In genomic region chr17:42329025-42329976, GRCh38 we compare ENCODE assay signal across 9 cellular contexts. TPM values are rescaled to one million over a fixed set of nuclear protein-coding genes. Genes with fewer than 3 reads are reported as not detected.
DNase-seq lines count a peak whose midpoint lies in the region; ATAC-seq and TF ChIP-seq lines count a peak whose summit lies in the region.
"Had no signal": no experiment of that assay in that cellular context is flagged by ENCODE, and none has a peak within 500 bp of the region (broad histone marks: within the 10 kb centered on the region; RNA-seq: fewer than 3 reads in every experiment).

No MANE protein-coding gene starts in this region.

- DNase-seq in activated T-cell treated with anti-CD3 and anti-CD28 coated beads, Interleukin-2, amount 50 U/mL, for 72 hours = no peak
- no peak for DNase-seq in activated T-cell treated with anti-CD3 and anti-CD28 coated beads, Interleukin-2, amount 50 U/mL, for 48 hours
- peak; percentile 87 for DNase-seq in MCF 10A (ENCODE audit: unreplicated experiment)
- peak; percentile 63 for DNase-seq in kidney glomerular epithelial cell (lab: John Stamatoyannopoulos, UW)
- DNase-seq in tibial nerve (ENCODE audit: low spot score in 2 of 2) = no peak
- no peak for DNase-seq in activated gamma-delta T cell (lab: John Stamatoyannopoulos, UW)
- no peak for DNase-seq in NCI-H748 treated with DMSO at 0.1 percent for 48 hours (lab: John Stamatoyannopoulos, UW)

- H3K9me3 ChIP-seq in tibial nerve = no peaks in the 10 kb centered on the region
- H3K9me3 ChIP-seq: BLaER1 treated with 17β-estradiol and CSF1 and Interleukin-3, amounts not matched to agents 10 nM and 100 nM had no signal

- H3K27me3 Mint-ChIP-seq in activated T-cell treated with anti-CD3 and anti-CD28 coated beads, Interleukin-2, amount 50 U/mL, for 72 hours (ENCODE audit: low read depth) = no peaks in the 10 kb centered on the region
- H3K27me3 Mint-ChIP-seq in MCF 10A (ENCODE audit: insufficient read depth, unreplicated experiment) = no peaks in the 10 kb centered on the region

- POLR2A ChIA-PET in MCF 10A (lab: Yijun Ruan, JAX) = interaction anchor here (0.6 to 2.8 kb wide), 24 partner anchors 9 to 227 kb away, joined by 3 to 38 read pairs (median 4); partner anchors contain the start of genes CAVIN1 and STAT3

- peaks cover 22 to 65% of the 10 kb centered on the region in 2 donors for H3K36me3 Mint-ChIP-seq in activated T-cell treated with anti-CD3 and anti-CD28 coated beads, Interleukin-2, amount 50 U/mL, for 72 hours (ENCODE audit: insufficient read depth in 2 of 2)
- H3K36me3 Mint-ChIP-seq in MCF 10A (ENCODE audit: insufficient read depth, unreplicated experiment) = peaks cover 98% of the 10 kb centered on the region

- H3K9me3 Mint-ChIP-seq in activated T-cell treated with anti-CD3 and anti-CD28 coated beads, Interleukin-2, amount 50 U/mL, for 72 hours = no peaks in the 10 kb centered on the region
- no peaks in the 10 kb centered on the region for H3K9me3 Mint-ChIP-seq in MCF 10A (ENCODE audit: unreplicated experiment)

- H3K27ac Mint-ChIP-seq in activated T-cell treated with anti-CD3 and anti-CD28 coated beads, Interleukin-2, amount 50 U/mL, for 72 hours = peak overlapping the region; percentile 63
- peak overlapping the region; percentile 91 for H3K27ac Mint-ChIP-seq in MCF 10A (ENCODE audit: low read depth, unreplicated experiment)

- TF ChIP-seq POLR2A in tibial nerve (IDR thresholded peaks at IDR 0.05) = no peak

- no peak overlapping the region for H3K4me3 ChIP-seq in tibial nerve
- H3K4me3 ChIP-seq: BLaER1 treated with 17β-estradiol and CSF1 and Interleukin-3, amounts not matched to agents 10 nM and 100 nM had no signal

- TF ChIP-seq EP300 in tibial nerve (IDR thresholded peaks at IDR 0.05) = peak in 1 of 2 donors; percentile 20

- intact Hi-C loops in MCF 10A (cut with micrococcal nuclease) = no loop called here

- TF ChIP-seq CTCF in MCF 10A (IDR thresholded peaks at IDR 0.05; ENCODE audit: unreplicated experiment) (no peak), tibial nerve (IDR thresholded peaks at IDR 0.05) (no peak)

- H3K27ac ChIP-seq in tibial nerve = peak overlapping the region; percentile 3 to 74 (median 61)
- H3K27ac ChIP-seq: BLaER1 treated with 17β-estradiol and CSF1 and Interleukin-3, amounts not matched to agents 10 nM and 100 nM had no signal

- TSS peak; percentile 57 for BruUV-seq in MCF 10A (replicated peaks; lab: Mats Ljungman, UMichigan)

- H3K4me1 ChIP-seq in tibial nerve = peaks cover 0 to 19% (median 10%) of the 10 kb centered on the region in 4 donors
- H3K4me1 ChIP-seq: BLaER1 treated with 17β-estradiol and CSF1 and Interleukin-3, amounts not matched to agents 10 nM and 100 nM had no signal

- no peak for ATAC-seq in activated T-cell treated with anti-CD3 and anti-CD28 coated beads, Interleukin-2, amount 50 U/mL, for 72 hours (replicated peaks in 1 of 2)
- no peak for ATAC-seq in HG02642 (IDR thresholded peaks at IDR 0.05; ENCODE audit: poor library complexity, unreplicated experiment)

- peaks cover 27% of the 10 kb centered on the region for H3K4me1 Mint-ChIP-seq in activated T-cell treated with anti-CD3 and anti-CD28 coated beads, Interleukin-2, amount 50 U/mL, for 72 hours (ENCODE audit: low read depth)
- peaks cover 24% of the 10 kb centered on the region for H3K4me1 Mint-ChIP-seq in MCF 10A (ENCODE audit: insufficient read depth, unreplicated experiment)

- H3K36me3 ChIP-seq in tibial nerve = peaks cover 0 to 94% (median 40%) of the 10 kb centered on the region in 3 donors

- no peaks in the 10 kb centered on the region for H3K27me3 ChIP-seq in tibial nerve
- H3K27me3 ChIP-seq: BLaER1 treated with 17β-estradiol and CSF1 and Interleukin-3, amounts not matched to agents 10 nM and 100 nM had no signal

- CTCF ChIA-PET in MCF 10A (lab: Yijun Ruan, JAX) = interaction anchor here (0.6 to 1.6 kb wide), 7 partner anchors 70 to 392 kb away, joined by 3 to 4 read pairs (median 3); no protein-coding TSS in a partner anchor

- H3K4me3 Mint-ChIP-seq in activated T-cell treated with anti-CD3 and anti-CD28 coated beads, Interleukin-2, amount 50 U/mL, for 72 hours = no peak overlapping the region
- peak overlapping the region; percentile 58 for H3K4me3 Mint-ChIP-seq in MCF 10A (ENCODE audit: unreplicated experiment)

- 27 to 37% methylated on average over 11 of the region's 11 CpGs for WGBS in tibial nerve, 2 donors

RNA-seq across cellular contexts. Expression of gene STAT5A, which starts 41.0 kb away (rescaled TPM):
- total RNA-seq in activated T-cell treated with anti-CD3 and anti-CD28 coated beads, Interleukin-2, amount 50 U/mL, for 72 hours = 100 to 1,000 TPM; 243 to 264 TPM
- total RNA-seq in MCF 10A (2022) = 1.0 and 1.7 TPM in 2 replicates
- total RNA-seq in tibial nerve = 100 to 1,000 TPM in 3 of 4 donors, 10 to 100 TPM in 1; 95.2 to 150 (median 127) TPM

RNA-seq across cellular contexts. Expression of gene STAT5B, which starts 53.1 kb away (rescaled TPM):
- 100 to 1,000 TPM; 252 to 269 TPM for total RNA-seq in activated T-cell treated with anti-CD3 and anti-CD28 coated beads, Interleukin-2, amount 50 U/mL, for 72 hours
- 29.8 and 32.6 TPM in 2 replicates for total RNA-seq in MCF 10A (2022)
- 100 to 1,000 TPM in 3 of 4 donors, 10 to 100 TPM in 1; 96.8 to 117 (median 104) TPM for total RNA-seq in tibial nerve

RNA-seq across cellular contexts. Expression of gene STAT3, which starts 58.9 kb away (rescaled TPM):
- 100 to 1,000 TPM; 346 to 380 TPM for total RNA-seq in activated T-cell treated with anti-CD3 and anti-CD28 coated beads, Interleukin-2, amount 50 U/mL, for 72 hours
- total RNA-seq in MCF 10A (2022) (89.2 and 115 TPM in 2 replicates), tibial nerve (100 to 1,000 TPM; 133 to 322 (median 188) TPM)

Comparison
In these comparisons a context has a peak if more than half of its experiments do, and no peak if none do; other contexts are left out.
1. DNase-seq: peak in MCF 10A (single experiment) and kidney glomerular epithelial cell (single experiment); none in activated T-cell treated with anti-CD3 and anti-CD28 coated beads, Interleukin-2, amount 50 U/mL, for 72 hours (0 of 2), activated T-cell treated with anti-CD3 and anti-CD28 coated beads, Interleukin-2, amount 50 U/mL, for 48 hours (0 of 2), tibial nerve (0 of 2), activated gamma-delta T cell (single experiment) and NCI-H748 treated with DMSO at 0.1 percent for 48 hours (single experiment).
2. RNA of gene STAT5A, which starts 41.0 kb away (total RNA-seq): 243 to 264 TPM in activated T-cell treated with anti-CD3 and anti-CD28 coated beads, Interleukin-2, amount 50 U/mL, for 72 hours and 95.2 to 150 TPM in tibial nerve; 1.0 to 1.7 TPM in MCF 10A; every median in the first group is over 10 times any median in the second.